In the genomic region with DNA sequence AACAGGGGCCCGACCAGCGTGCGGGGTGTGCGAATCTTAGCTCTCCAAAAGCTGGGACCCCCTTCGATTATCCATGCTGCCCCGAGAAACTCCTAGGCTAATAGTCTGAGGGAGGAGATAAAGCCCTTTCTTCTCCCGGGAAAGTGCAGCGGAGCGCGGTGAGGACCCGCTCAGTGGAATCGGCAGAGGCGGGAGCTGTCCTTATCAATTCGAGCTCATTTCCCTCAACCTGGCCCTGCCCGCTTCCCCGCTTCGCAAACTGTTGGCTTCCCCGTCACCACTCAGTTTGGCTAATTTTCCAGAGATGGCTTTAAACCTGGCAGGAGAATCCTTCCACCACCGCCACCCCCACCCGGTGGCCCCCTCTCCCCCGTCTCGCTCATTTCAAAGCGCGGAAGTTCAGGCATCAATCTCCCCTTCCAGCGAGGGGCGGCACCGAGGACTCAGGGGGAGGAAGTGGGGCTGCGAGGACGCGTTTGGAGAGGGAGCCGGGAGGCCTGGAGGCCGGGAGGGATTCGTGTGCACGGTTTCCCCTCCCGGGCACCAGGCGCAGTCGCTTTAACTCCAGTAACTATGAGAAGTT, we compare ENCODE assay signal across 8 cellular contexts. TPM values are rescaled to one million over a fixed set of nuclear protein-coding genes. Genes with fewer than 3 reads are reported as not detected.
DNase-seq lines count a peak whose midpoint lies in the region; TF ChIP-seq lines count a peak whose summit lies in the region.

No MANE protein-coding gene starts in this region.

- peaks cover 7% of the 10 kb centered on the region for H3K4me1 Mint-ChIP-seq in glutamatergic neuron (ENCODE audit: low read depth, unreplicated experiment)

- no peak for TF ChIP-seq CTCF in glutamatergic neuron (IDR thresholded peaks at IDR 0.05; ENCODE audit: partially characterized antibody, unreplicated experiment)

- DNase-seq in HEK293T (ENCODE audit: extremely low spot score) (peak; percentile 82), RPMI8226 (peak; percentile 6), glutamatergic neuron (peak; percentile 41), skeletal muscle cell (ENCODE audit: low read depth) (no peak), GDM1 (lab: John Stamatoyannopoulos, UW) (no peak), superior temporal gyrus (ENCODE audit: extremely low spot score) (no peak), hepatic stellate cell (ENCODE audit: low spot score) (no peak)
- no peak for DNase-seq in activated effector memory CD4-positive, alpha-beta T cell treated with anti-CD3 and anti-CD28 coated beads, Interleukin-2, amount 50 U/mL, for 16 hours

- POLR2A ChIA-PET in HEK293T (lab: Yijun Ruan, JAX), result interaction anchor here (0.5 to 2.4 kb wide), 16 partner anchors 8 to 301 kb away, joined by 3 to 13 read pairs (median 4); a partner anchor contains a TSS

- no peak overlapping the region for H3K27ac Mint-ChIP-seq in glutamatergic neuron (ENCODE audit: unreplicated experiment)

- peaks cover 2% of the 10 kb centered on the region for H3K9me3 Mint-ChIP-seq in glutamatergic neuron (ENCODE audit: unreplicated experiment)

- peak overlapping the region; percentile 43 for H3K4me3 ChIP-seq in skeletal muscle cell (ENCODE audit: low read depth, low read length)

- peak overlapping the region; percentile 78 for H3K4me3 Mint-ChIP-seq in glutamatergic neuron (ENCODE audit: unreplicated experiment)

- H3K27me3 Mint-ChIP-seq in glutamatergic neuron (ENCODE audit: unreplicated experiment), result peaks cover 16% of the 10 kb centered on the region

- CTCF ChIA-PET in HEK293T (lab: Yijun Ruan, JAX), result interaction anchor here (1.4 kb wide), 1 partner anchor 150 kb away, joined by 3 read pairs; no protein-coding TSS in a partner anchor

- no peaks in the 10 kb centered on the region for H3K36me3 Mint-ChIP-seq in glutamatergic neuron (ENCODE audit: unreplicated experiment)

TF ChIP-seq in HEK293T, 16 proteins besides CTCF, POLR2A, EP300 and RAD21:
- no peak for TF ChIP-seq FOXA1 (IDR thresholded peaks at IDR 0.05)
- no peak for TF ChIP-seq SUZ12 (IDR thresholded peaks at IDR 0.05)
- TF ChIP-seq ELF4 (IDR thresholded peaks at IDR 0.05), result 0 out of 2 replicates have a peak, but pooled peaks have one; percentile 8
- TF ChIP-seq FOXK2 (IDR thresholded peaks at IDR 0.05), result no peak
- TF ChIP-seq, protein P1, sequence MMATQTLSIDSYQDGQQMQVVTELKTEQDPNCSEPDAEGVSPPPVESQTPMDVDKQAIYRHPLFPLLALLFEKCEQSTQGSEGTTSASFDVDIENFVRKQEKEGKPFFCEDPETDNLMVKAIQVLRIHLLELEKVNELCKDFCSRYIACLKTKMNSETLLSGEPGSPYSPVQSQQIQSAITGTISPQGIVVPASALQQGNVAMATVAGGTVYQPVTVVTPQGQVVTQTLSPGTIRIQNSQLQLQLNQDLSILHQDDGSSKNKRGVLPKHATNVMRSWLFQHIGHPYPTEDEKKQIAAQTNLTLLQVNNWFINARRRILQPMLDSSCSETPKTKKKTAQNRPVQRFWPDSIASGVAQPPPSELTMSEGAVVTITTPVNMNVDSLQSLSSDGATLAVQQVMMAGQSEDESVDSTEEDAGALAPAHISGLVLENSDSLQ (IDR thresholded peaks at IDR 0.05), result peak; percentile 39
- peak; percentile 65 for TF ChIP-seq L3MBTL2 (conservative IDR thresholded peaks at IDR 0.05)

RNA-seq across cellular contexts. Expression of a gene that starts 1.6 kb away (rescaled TPM):
- total RNA-seq in glutamatergic neuron (ENCODE audit: unreplicated experiment), result not detected

Comparison
In these comparisons a context has a peak if more than half of its experiments do, and no peak if none do; other contexts are left out.
1. DNase-seq: peak in HEK293T (single experiment), RPMI8226 (single experiment) and glutamatergic neuron (single experiment); none in skeletal muscle cell (single experiment), GDM1 (single experiment), activated effector memory CD4-positive, alpha-beta T cell treated with anti-CD3 and anti-CD28 coated beads, Interleukin-2, amount 50 U/mL, for 16 hours (single experiment), superior temporal gyrus (single experiment) and hepatic stellate cell (single experiment).